ENCODE assay signal across 18 cellular contexts in genomic region chr5:88663793-88664216, GRCh38.
DNase-seq lines count a peak whose midpoint lies in the region; ATAC-seq and TF ChIP-seq lines count a peak whose summit lies in the region.
"Had no signal": no experiment of that assay in that cellular context is flagged by ENCODE, and none has a peak within 500 bp of the region (broad histone marks: within the 10 kb centered on the region; RNA-seq: fewer than 3 reads in every experiment).

No MANE protein-coding gene starts in this region.

- no peak for TF ChIP-seq CTCF in OCI-LY7 (conservative IDR thresholded peaks at IDR 0.05; ENCODE audit: low read length)

- no peaks in the 10 kb centered on the region for H3K27me3 ChIP-seq in MG63
- H3K27me3 ChIP-seq in effector memory CD4-positive, alpha-beta T cell (replicated peaks; ENCODE audit: control insufficient read depth, insufficient read depth, low read length, poor library complexity, severe bottlenecking): peaks cover 59% of the 10 kb centered on the region

- CTCF ChIA-PET in OCI-LY7 (lab: Charles Lee; ENCODE audit: unreplicated experiment): no interaction called here

- peaks cover 4% of the 10 kb centered on the region; the same call in 1 of the 2 replicates for H4K20me1 ChIP-seq in OCI-LY7 (ENCODE audit: insufficient read depth, low read length)

- BruUV-seq in OCI-LY7 (replicated peaks; lab: Mats Ljungman, UMichigan): no TSS peak

- H3K4me2 ChIP-seq in OCI-LY7 (ENCODE audit: low read length): no peak overlapping the region

- intact Hi-C loops in OCI-LY7 (cut with micrococcal nuclease; ENCODE audit: unreplicated experiment): loop anchor here (5.0 kb wide), 2 partner anchors 1743 to 1863 kb away; partner anchors contain the start of genes CETN3 and LYSMD3

- DNase-seq in DMS 273 (lab: John Stamatoyannopoulos, UW; ENCODE audit: unreplicated experiment) (peak; percentile 88), MG63 (no peak), caudate nucleus (lab: John Stamatoyannopoulos, UW) (peak in 15 of 61 donors; percentile 24 to 66 (median 38)), medulla oblongata (ENCODE audit: extremely low spot score) (peak; percentile 87), MV-4-11 (lab: John Stamatoyannopoulos, UW) (no peak), OCI-LY7 (ENCODE audit: low spot score) (no peak)
- no peak for DNase-seq in effector memory CD4-positive, alpha-beta T cell
- DNase-seq: activated CD4-positive, alpha-beta T cell treated with anti-CD3 and anti-CD28 coated beads, Interleukin-2, amount 50 U/mL, for 1 hour; activated naive CD4-positive, alpha-beta T cell; CD4-positive, alpha-beta memory T cell; dermis blood vessel endothelial cell; kidney; mesendoderm; NCI-H1694 treated with DMSO at 0.1 percent for 48 hours; stimulated activated CD4-positive, alpha-beta T cell treated with anti-CD3 and anti-CD28 coated beads, Interleukin-15, amount 100 ng/mL, for 24 hours had no signal

- H3K27ac ChIP-seq in caudate nucleus (ENCODE audit: low read depth, low read length): peak overlapping the region; percentile 84
- no peak overlapping the region for H3K27ac ChIP-seq in effector memory CD4-positive, alpha-beta T cell (ENCODE audit: insufficient read depth, low read length, poor library complexity, severe bottlenecking)
- no peak overlapping the region for H3K27ac ChIP-seq in OCI-LY7 (ENCODE audit: low read depth, low read length, poor library complexity, severe bottlenecking)
- H3K27ac ChIP-seq: ascending aorta had no signal

- H3K4me3 ChIP-seq in MG63: peak overlapping the region; percentile 13
- H3K4me3 ChIP-seq in effector memory CD4-positive, alpha-beta T cell (ENCODE audit: insufficient read depth, low read depth, low read length, poor library complexity, severe bottlenecking): no peak overlapping the region
- no peak overlapping the region for H3K4me3 ChIP-seq in OCI-LY7 (ENCODE audit: low read depth, low read length, poor library complexity, severe bottlenecking)
- H3K4me3 ChIP-seq: ascending aorta had no signal

- POLR2A ChIA-PET in OCI-LY7 (lab: Charles Lee): no interaction called here

- H3K79me2 ChIP-seq in OCI-LY7 (ENCODE audit: insufficient read depth, low read depth, low read length): no peaks in the 10 kb centered on the region

- H3K36me3 ChIP-seq in MG63 (peaks cover 38% of the 10 kb centered on the region), OCI-LY7 (ENCODE audit: insufficient read depth, low read length) (no peaks in the 10 kb centered on the region)
- no peaks in the 10 kb centered on the region for H3K36me3 ChIP-seq in effector memory CD4-positive, alpha-beta T cell (ENCODE audit: control insufficient read depth, insufficient read depth, low read length)
- H3K36me3 ChIP-seq: ascending aorta had no signal

- H3K9me2 ChIP-seq in OCI-LY7 (ENCODE audit: insufficient read depth, low read length): no peaks in the 10 kb centered on the region

- no peak for ATAC-seq in HG03039 (IDR thresholded peaks at IDR 0.05; ENCODE audit: unreplicated experiment)
- ATAC-seq: esophagus mucosa had no signal

- H3K9me3 ChIP-seq in MG63 (no peaks in the 10 kb centered on the region), OCI-LY7 (ENCODE audit: low read length) (no peaks in the 10 kb centered on the region)
- H3K9me3 ChIP-seq in effector memory CD4-positive, alpha-beta T cell (ENCODE audit: control insufficient read depth, low read length): peaks cover 4% of the 10 kb centered on the region
- H3K9me3 ChIP-seq: ascending aorta had no signal

- peaks cover 13% of the 10 kb centered on the region for H3K4me1 ChIP-seq in effector memory CD4-positive, alpha-beta T cell (ENCODE audit: control insufficient read depth, insufficient read depth, low read length, poor library complexity, severe bottlenecking)
- H3K4me1 ChIP-seq in OCI-LY7 (ENCODE audit: insufficient read depth, low read length, poor library complexity, severe bottlenecking): peaks cover 42% of the 10 kb centered on the region

- H2AFZ ChIP-seq in OCI-LY7 (ENCODE audit: low read length): no peak overlapping the region

Comparison
In these comparisons a context has a peak if more than half of its experiments do, and no peak if none do; other contexts are left out.
1. DNase-seq: peak in DMS 273 (single experiment) and medulla oblongata (single experiment); none in MG63 (single experiment), MV-4-11 (single experiment), effector memory CD4-positive, alpha-beta T cell (0 of 3) and OCI-LY7 (single experiment).